In genomic region chr3:30077746-30078145, GRCh38 we compare ENCODE assay signal across 9 cellular contexts.
"Had no signal": no experiment of that assay in that cellular context is flagged by ENCODE, and none has a peak within 500 bp of the region (broad histone marks: within the 10 kb centered on the region; RNA-seq: fewer than 3 reads in every experiment).

No MANE protein-coding gene starts in this region.

- H3K4me3 Mint-ChIP-seq: GM23338, H9, HFFc6, IgD-negative memory B cell had no signal

- H3K36me3 Mint-ChIP-seq: IgD-negative memory B cell had no signal

- H3K9ac ChIP-seq: KMS-11 had no signal

- DNase-seq: H9, HCEC 1CT, HFFc6, Karpas-422, KBM-7 had no signal

- H3K4me3 ChIP-seq: GM23338 had no signal

- H3K9me3 Mint-ChIP-seq: H9 had no signal

- H3K4me2 ChIP-seq: GM23338, KMS-11 had no signal

- H3K27ac Mint-ChIP-seq: GM23338, H9, HFFc6, IgD-negative memory B cell had no signal

- H2AFZ ChIP-seq: GM23338 had no signal

- ATAC-seq: GM23338, HepG2 had no signal

- H3K27ac ChIP-seq: KMS-11 had no signal
